Comparison of ENCODE assay signal across 14 cellular contexts in genomic region chr22:37982938-37983859, GRCh38. TPM values are rescaled to one million over a fixed set of nuclear protein-coding genes. Genes with fewer than 3 reads are reported as not detected.
DNase-seq lines count a peak whose midpoint lies in the region; ATAC-seq, FAIRE-seq and TF ChIP-seq lines count a peak whose summit lies in the region.
"Had no signal": no experiment of that assay in that cellular context is flagged by ENCODE, and none has a peak within 500 bp of the region (broad histone marks: within the 10 kb centered on the region; RNA-seq: fewer than 3 reads in every experiment).

No MANE protein-coding gene starts in this region.

- no peak overlapping the region for H3K9ac ChIP-seq in H9 (ENCODE audit: extremely low read depth, insufficient read length, low read length)
- no peak overlapping the region for H3K9ac ChIP-seq in K562 (ENCODE audit: insufficient read depth in 1 of 2, low read depth in 2 of 2, low read length in 2 of 2)
- H3K9ac ChIP-seq in iPS-18a (ENCODE audit: low read length), result no peak overlapping the region
- H3K9ac ChIP-seq in smooth muscle cell (ENCODE audit: low read depth), result no peak overlapping the region

- no peaks in the 10 kb centered on the region for H3F3A ChIP-seq in smooth muscle cell (ENCODE audit: low read depth)

- H3K4me1 ChIP-seq in H9 (ENCODE audit: insufficient read depth, low read length), result no peaks in the 10 kb centered on the region
- H3K4me1 ChIP-seq in K562 (replicated peaks in 1 of 2; ENCODE audit: control insufficient read depth in 2 of 2, insufficient read depth in 2 of 2, low read length in 2 of 2), result peaks cover 0 to 7% of the 10 kb centered on the region in 2 experiments; a peak in 2 of 5 replicates
- H3K4me1 ChIP-seq in iPS-18a (ENCODE audit: control insufficient read depth, low read depth, low read length), result peaks cover 6% of the 10 kb centered on the region
- peaks cover 9% of the 10 kb centered on the region for H3K4me1 ChIP-seq in smooth muscle cell (ENCODE audit: low read depth)

- no peak overlapping the region for H2BK12ac ChIP-seq in H9 (ENCODE audit: insufficient read length, low read depth, low read length)

- H2AFZ ChIP-seq in H9 (ENCODE audit: low read length) (no peak overlapping the region), K562 (ENCODE audit: low read depth, low read length) (no peak overlapping the region), smooth muscle cell (ENCODE audit: low read depth) (no peak overlapping the region)

- H3K9me1 ChIP-seq in K562 (ENCODE audit: control insufficient read depth, insufficient read depth, low read length), result no peaks in the 10 kb centered on the region

- no peak overlapping the region for H3K56ac ChIP-seq in H9 (ENCODE audit: insufficient read length, low read depth, low read length)

- H3K27ac Mint-ChIP-seq in H9 (no peak overlapping the region), T-cell (no peak overlapping the region)
- H3K27ac Mint-ChIP-seq: memory B cell had no signal

- DNase-seq in H9 (peak; percentile 81), K562 (ENCODE audit: extremely low read depth in 1 of 4, low spot score in 3 of 4) (peak; percentile 17 to 63 (median 45)), smooth muscle cell (lab: John Stamatoyannopoulos, UW; ENCODE audit: unreplicated experiment) (no peak), cortex of kidney (lab: John Stamatoyannopoulos, UW) (no peak), dedifferentiated amniotic fluid mesenchymal stem cell (ENCODE audit: extremely low spot score) (no peak), T-cell (no peak)
- DNase-seq: activated T-cell treated with anti-CD3 and anti-CD28 coated beads for 4 hours, DMS79, Kasumi-1, retina had no signal

- no peaks in the 10 kb centered on the region for H3K9me3 Mint-ChIP-seq in H9
- no peaks in the 10 kb centered on the region for H3K9me3 Mint-ChIP-seq in T-cell
- H3K9me3 Mint-ChIP-seq: memory B cell had no signal

- CTCF ChIA-PET in K562 (lab: Yijun Ruan, JAX; ENCODE audit: low intra/inter-chr PET ratio) (interaction anchor here (0.5 kb wide), 1 partner anchor 111 kb away, joined by 3 read pairs; no protein-coding TSS in a partner anchor), T-cell (lab: Charles Lee) (interaction anchor here in 1 of 2 donors (0.7 kb wide), 1 partner anchor 1171 kb away, joined by 3 read pairs; no protein-coding TSS in a partner anchor)

- no peak for FAIRE-seq in K562 (lab: Jason Lieb, UNC)

- H3K79me2 ChIP-seq in H9 (ENCODE audit: insufficient read depth, low read length), result no peaks in the 10 kb centered on the region
- no peaks in the 10 kb centered on the region for H3K79me2 ChIP-seq in K562 (ENCODE audit: control insufficient read depth, insufficient read depth, low read length)
- H3K79me2 ChIP-seq in smooth muscle cell (ENCODE audit: low read depth), result no peaks in the 10 kb centered on the region

- H3K18ac ChIP-seq in H9 (ENCODE audit: insufficient read length, low read depth, low read length), result no peak overlapping the region

- intact Hi-C loops in K562 (cut with micrococcal nuclease), result no loop called here

- H2BK120ac ChIP-seq in H9 (ENCODE audit: low read depth, low read length, poor library complexity, severe bottlenecking), result no peak overlapping the region

- H3K4me3 ChIP-seq in K562 (no peak overlapping the region), iPS-18a (ENCODE audit: low read length) (peak overlapping the region; percentile 3), smooth muscle cell (no peak overlapping the region)

- no peak overlapping the region for H3K27ac ChIP-seq in H9 (ENCODE audit: insufficient read length, low read depth, low read length)
- no peak overlapping the region for H3K27ac ChIP-seq in K562 (ENCODE audit: extremely low read depth, low read depth, low read length)
- no peak overlapping the region for H3K27ac ChIP-seq in iPS-18a (ENCODE audit: low read length)
- H3K27ac ChIP-seq in smooth muscle cell (ENCODE audit: low read depth), result no peak overlapping the region

- H3K27me3 ChIP-seq in H9 (ENCODE audit: insufficient read depth, low read length), result peaks cover 1% of the 10 kb centered on the region; the same call in 1 of the 2 replicates
- H3K27me3 ChIP-seq in K562 (ENCODE audit: control insufficient read depth in 2 of 2, insufficient read depth in 2 of 2, low read length in 2 of 2), result no peaks in the 10 kb centered on the region
- peaks cover 12% of the 10 kb centered on the region for H3K27me3 ChIP-seq in iPS-18a (ENCODE audit: control insufficient read depth, insufficient read depth, low read length)
- peaks cover 43% of the 10 kb centered on the region for H3K27me3 ChIP-seq in smooth muscle cell (ENCODE audit: low read depth)

- no peak overlapping the region for H4K91ac ChIP-seq in H9 (ENCODE audit: insufficient read length, low read depth, low read length)

- H3K4ac ChIP-seq in H9 (ENCODE audit: low read depth, low read length), result no peak overlapping the region

- TF ChIP-seq RAD21 in K562 (CRISPR knock-in tag; conservative IDR thresholded peaks at IDR 0.05 in 1 of 2, IDR thresholded peaks at IDR 0.05 in 1 of 2), result 0 out of 4 replicates have a peak, but pooled peaks of 1 of the 2 experiments have one; percentile 6

- H2BK20ac ChIP-seq in H9 (ENCODE audit: low read depth, low read length, poor library complexity, severe bottlenecking), result no peak overlapping the region

- H4K20me1 ChIP-seq in H9 (ENCODE audit: control insufficient read depth, insufficient read depth, insufficient read length) (peaks cover 5% of the 10 kb centered on the region), K562 (replicated peaks; ENCODE audit: control insufficient read depth, insufficient read depth, low read length) (no peaks in the 10 kb centered on the region), smooth muscle cell (ENCODE audit: low read depth) (peaks cover 34% of the 10 kb centered on the region)

- ATAC-seq in K562 (peak; percentile 78), GM19397 (IDR thresholded peaks at IDR 0.05; ENCODE audit: unreplicated experiment) (no peak), T-cell (replicated peaks in 1 of 4) (no peak)

- no peak overlapping the region for H4K8ac ChIP-seq in H9 (replicated peaks; ENCODE audit: insufficient read length, low read depth, low read length)

- no peak overlapping the region for H2BK5ac ChIP-seq in H9 (ENCODE audit: insufficient read length, low read length)

- no peak overlapping the region for H3K23ac ChIP-seq in H9 (ENCODE audit: insufficient read length, low read depth, low read length)

- H3K4me1 Mint-ChIP-seq in H9 (peaks cover 27 to 44% of the 10 kb centered on the region in 2 experiments), T-cell (no peaks in the 10 kb centered on the region)
- H3K4me1 Mint-ChIP-seq: memory B cell had no signal

- no peak overlapping the region for H3K14ac ChIP-seq in H9 (ENCODE audit: insufficient read depth, low read length)

- TF ChIP-seq CTCF in H9 (conservative IDR thresholded peaks at IDR 0.05), result peak; percentile 96
- TF ChIP-seq CTCF in K562 (IDR thresholded peaks at IDR 0.05 in 2 of 3, conservative IDR thresholded peaks at IDR 0.05 in 1 of 3; ENCODE audit: insufficient read depth in 2 of 3, low read depth in 1 of 3, low read length in 3 of 3), result peak; percentile 34 to 50 (median 38)
- peak; percentile 57 for TF ChIP-seq CTCF in smooth muscle cell (IDR thresholded peaks at IDR 0.05; ENCODE audit: borderline replicate concordance, insufficient read depth, poor library complexity, severe bottlenecking)

- peaks cover 12% of the 10 kb centered on the region for H3K23me2 ChIP-seq in H9 (ENCODE audit: insufficient read length, low read depth, low read length, poor library complexity, severe bottlenecking)

- H2AK5ac ChIP-seq in H9 (ENCODE audit: insufficient read length, low read length), result no peak overlapping the region

- H3K4me2 ChIP-seq in H9 (ENCODE audit: insufficient read depth, insufficient read length, low read length) (peak overlapping the region; percentile 53), K562 (ENCODE audit: insufficient read depth, low read length) (no peak overlapping the region), smooth muscle cell (peak overlapping the region; percentile 18)

- H3K9me3 ChIP-seq in H9 (ENCODE audit: control insufficient read depth, low read depth, low read length), result no peaks in the 10 kb centered on the region
- no peaks in the 10 kb centered on the region for H3K9me3 ChIP-seq in K562 (replicated peaks; ENCODE audit: control insufficient read depth, insufficient read depth, low read depth, low read length)
- H3K9me3 ChIP-seq in iPS-18a (ENCODE audit: control insufficient read depth, low read depth, low read length), result no peaks in the 10 kb centered on the region
- H3K9me3 ChIP-seq in smooth muscle cell (replicated peaks; ENCODE audit: low read depth), result no peaks in the 10 kb centered on the region

- WGBS in H9 (ENCODE audit: extremely low coverage, insufficient read length, low lambda C conversion rate), result no CpG with 5 or more reads among the region's 84 CpGs
- WGBS in K562 (ENCODE audit: insufficient coverage, low coverage, missing lambda C conversion rate), result 92% methylated on average over 27 of the region's 84 CpGs
- WGBS in smooth muscle cell (ENCODE audit: low lambda C conversion rate), result 12% methylated on average over 76 of the region's 84 CpGs

- no peak overlapping the region for H4K5ac ChIP-seq in H9 (ENCODE audit: insufficient read length, low read depth, low read length)

- no peak overlapping the region for H2BK15ac ChIP-seq in H9 (ENCODE audit: low read depth, low read length)

- no peak for TF ChIP-seq POLR2A in K562 (conservative IDR thresholded peaks at IDR 0.05)

- POLR2A ChIA-PET in K562 (lab: Yijun Ruan, JAX) (interaction anchor here (0.6 kb wide), 1 partner anchor 35 kb away, joined by 3 read pairs; no protein-coding TSS in a partner anchor), T-cell (lab: Charles Lee) (no interaction called here)

- H3T11ph ChIP-seq in H9 (ENCODE audit: low read length), result no peak overlapping the region

- TF ChIP-seq EP300 in K562 (IDR thresholded peaks at IDR 0.05; ENCODE audit: low read length), result no peak

- H3K36me3 Mint-ChIP-seq in H9 (ENCODE audit: insufficient read depth in 1 of 3, low read depth in 3 of 3), result no peaks in the 10 kb centered on the region; a peak in 3 of 7 replicates
- H3K36me3 Mint-ChIP-seq in T-cell, result peaks cover 9% of the 10 kb centered on the region

- no TSS peak for BruUV-seq in K562 (replicated peaks; lab: Mats Ljungman, UMichigan)

- H3K36me3 ChIP-seq in K562 (ENCODE audit: control insufficient read depth, insufficient read depth, low read length) (no peaks in the 10 kb centered on the region), iPS-18a (ENCODE audit: control insufficient read depth, low read depth, low read length) (no peaks in the 10 kb centered on the region), smooth muscle cell (ENCODE audit: low read depth) (no peaks in the 10 kb centered on the region)

- H3K79me1 ChIP-seq in H9 (ENCODE audit: insufficient read depth, low read depth, low read length, poor library complexity, severe bottlenecking), result no peaks in the 10 kb centered on the region

- H3K27me3 Mint-ChIP-seq in H9 (ENCODE audit: low read depth) (peaks cover 39% of the 10 kb centered on the region), T-cell (no peaks in the 10 kb centered on the region)
- H3K27me3 Mint-ChIP-seq: memory B cell had no signal

- in situ Hi-C loops in K562 (cut with MboI), result no loop called here

- peak overlapping the region; percentile 54 to 67; a peak in 4 of 5 replicates for H3K4me3 Mint-ChIP-seq in H9
- no peak overlapping the region for H3K4me3 Mint-ChIP-seq in T-cell
- H3K4me3 Mint-ChIP-seq: memory B cell had no signal

RNA-seq across cellular contexts. Expression of gene SOX10, which starts 1.2 kb away (rescaled TPM):
- total RNA-seq in H9 (2021) (2.1 and 2.4 TPM in 2 replicates), K562 (2014; rRNA removed) (not detected in 2 replicates), K562 (2014; rRNA removed; fragmentation: Illumina TruSeq; extraction: Trizol) (not detected in 2 replicates), K562 (2015; rRNA removed; fragmentation: Illumina TruSeq; extraction: Trizol) (not detected in 2 replicates), K562 (2021) (not detected in 2 replicates), smooth muscle cell (not detected in 2 replicates), T-cell (not detected)
- total RNA-seq in K562 (2011; cell fraction: chromatin; rRNA removed; ENCODE audit: low replicate concordance), result not detected in 2 replicates
- not detected in 2 replicates for total RNA-seq in K562 (2011; cell fraction: nucleolus; rRNA removed)
- total RNA-seq in K562 (2011; cell fraction: nucleoplasm; rRNA removed), result not detected in 2 replicates
- polyA plus RNA-seq in K562 (2011; rRNA removed) (not detected in 2 replicates), K562 (2014; fragmentation: Illumina TruSeq; extraction: Trizol) (not detected in 2 replicates), K562 (2014; fragmentation: Nextera tagmentation; extraction: Ambion mirVana) (not detected), K562 (2014; rRNA removed) (not detected in 2 replicates), smooth muscle cell (not detected in 2 replicates)
- polyA plus RNA-seq in K562 (2011; cell fraction: cytosol; rRNA removed), result not detected in 2 replicates
- not detected in 2 replicates for polyA plus RNA-seq in K562 (2011; cell fraction: nucleus; rRNA removed)
- polyA plus RNA-seq in K562 (2012), result 0.04 TPM in 1 of 2 replicates, not detected in the other
- not detected in 2 replicates for polyA minus RNA-seq in K562 (2011; rRNA and poly(A)+ RNA removed)
- polyA minus RNA-seq in K562 (2011; cell fraction: cytosol; rRNA and poly(A)+ RNA removed), result not detected in 2 replicates
- polyA minus RNA-seq in K562 (2011; cell fraction: nucleus; rRNA and poly(A)+ RNA removed), result not detected in 2 replicates
- total RNA-seq: fibroblast of lung had no signal
- polyA plus RNA-seq: fibroblast of lung had no signal

RNA-seq across cellular contexts. Expression of gene POLR2F, which starts 29.7 kb away (rescaled TPM):
- 141 and 147 TPM in 2 replicates for total RNA-seq in H9 (2021)
- 31.7 and 45.8 TPM in 2 replicates for total RNA-seq in K562 (2011; cell fraction: chromatin; rRNA removed; ENCODE audit: low replicate concordance)
- total RNA-seq in K562 (2011; cell fraction: nucleolus; rRNA removed), result 21.2 and 27.6 TPM in 2 replicates
- 27.6 and 28.5 TPM in 2 replicates for total RNA-seq in K562 (2011; cell fraction: nucleoplasm; rRNA removed)
- 240 and 294 TPM in 2 replicates for total RNA-seq in K562 (2014; rRNA removed)
- 73.2 and 98.9 TPM in 2 replicates for total RNA-seq in K562 (2014; rRNA removed; fragmentation: Illumina TruSeq; extraction: Trizol)
- 115 and 129 TPM in 2 replicates for total RNA-seq in K562 (2015; rRNA removed; fragmentation: Illumina TruSeq; extraction: Trizol)
- 145 and 162 TPM in 2 replicates for total RNA-seq in K562 (2021)
- 89.4 and 116 TPM in 2 replicates for polyA plus RNA-seq in K562 (2011; rRNA removed)
- 137 and 187 TPM in 2 replicates for polyA plus RNA-seq in K562 (2011; cell fraction: cytosol; rRNA removed)
- 42.9 and 44.4 TPM in 2 replicates for polyA plus RNA-seq in K562 (2011; cell fraction: nucleus; rRNA removed)
- polyA plus RNA-seq in K562 (2012), result 84.6 and 208 TPM in 2 replicates
- 156 and 168 TPM in 2 replicates for polyA plus RNA-seq in K562 (2014; fragmentation: Illumina TruSeq; extraction: Trizol)
- 100 to 1,000 TPM; 187 to 195 TPM for polyA plus RNA-seq in K562 (2014; fragmentation: Nextera tagmentation; extraction: Ambion mirVana)
- 410 and 469 TPM in 2 replicates for polyA plus RNA-seq in K562 (2014; rRNA removed)
- 18.3 and 28.5 TPM in 2 replicates for polyA minus RNA-seq in K562 (2011; rRNA and poly(A)+ RNA removed)
- 36.5 and 39.5 TPM in 2 replicates for polyA minus RNA-seq in K562 (2011; cell fraction: cytosol; rRNA and poly(A)+ RNA removed)
- 8.8 and 13.2 TPM in 2 replicates for polyA minus RNA-seq in K562 (2011; cell fraction: nucleus; rRNA and poly(A)+ RNA removed)
- 29.0 and 52.2 TPM in 2 replicates for total RNA-seq in smooth muscle cell
- 138 and 141 TPM in 2 replicates for polyA plus RNA-seq in smooth muscle cell
- total RNA-seq in T-cell, result 10 to 100 TPM; 31.4 to 54.5 (median 49.4) TPM

RNA-seq across cellular contexts. Expression of gene C22orf23, which starts 29.8 kb away (rescaled TPM):
- total RNA-seq in H9 (2021) (0.55 and 0.57 TPM in 2 replicates), K562 (2014; rRNA removed) (0.32 and 0.82 TPM in 2 replicates), K562 (2014; rRNA removed; fragmentation: Illumina TruSeq; extraction: Trizol) (0.25 and 0.48 TPM in 2 replicates), K562 (2015; rRNA removed; fragmentation: Illumina TruSeq; extraction: Trizol) (0.26 and 0.51 TPM in 2 replicates), K562 (2021) (0.49 and 0.64 TPM in 2 replicates), smooth muscle cell (0.18 and 0.81 TPM in 2 replicates), T-cell (not detected)
- 0.46 and 1.2 TPM in 2 replicates for total RNA-seq in K562 (2011; cell fraction: chromatin; rRNA removed; ENCODE audit: low replicate concordance)
- total RNA-seq in K562 (2011; cell fraction: nucleolus; rRNA removed), result 0.67 TPM in 1 of 2 replicates, not detected in the other
- total RNA-seq in K562 (2011; cell fraction: nucleoplasm; rRNA removed), result 0.88 and 1.4 TPM in 2 replicates
- polyA plus RNA-seq in K562 (2011; rRNA removed) (0.33 and 0.79 TPM in 2 replicates), K562 (2014; fragmentation: Illumina TruSeq; extraction: Trizol) (0.69 and 1.0 TPM in 2 replicates), K562 (2014; fragmentation: Nextera tagmentation; extraction: Ambion mirVana) (under 1 TPM; 0.53 to 0.91 TPM), K562 (2014; rRNA removed) (0.65 and 0.82 TPM in 2 replicates), smooth muscle cell (1.0 and 2.4 TPM in 2 replicates)
- 0.52 and 0.88 TPM in 2 replicates for polyA plus RNA-seq in K562 (2011; cell fraction: cytosol; rRNA removed)
- 0.63 and 0.76 TPM in 2 replicates for polyA plus RNA-seq in K562 (2011; cell fraction: nucleus; rRNA removed)
- polyA plus RNA-seq in K562 (2012), result 0.42 and 0.51 TPM in 2 replicates
- 0.66 and 0.91 TPM in 2 replicates for polyA minus RNA-seq in K562 (2011; rRNA and poly(A)+ RNA removed)
- polyA minus RNA-seq in K562 (2011; cell fraction: cytosol; rRNA and poly(A)+ RNA removed), result not detected in 2 replicates
- 0.78 TPM in 1 of 2 replicates, not detected in the other for polyA minus RNA-seq in K562 (2011; cell fraction: nucleus; rRNA and poly(A)+ RNA removed)

Comparison
In these comparisons a context has a peak if more than half of its experiments do, and no peak if none do; other contexts are left out.
1. DNase-seq: peak in H9 (single experiment) and K562 (4 of 4); none in smooth muscle cell (single experiment), cortex of kidney (single experiment), dedifferentiated amniotic fluid mesenchymal stem cell (single experiment) and T-cell (0 of 34).
2. H3K4me3 Mint-ChIP-seq: peak in H9 (2 of 2); none in T-cell (0 of 3).
3. CTCF ChIP-seq: peak in every context shown above with its lines; median percentile 96 in H9; 57 in smooth muscle cell; 38 in K562.